Comparison of ENCODE assay signal across 8 cellular contexts in genomic region chr11:58578136-58578634, GRCh38. TPM values are rescaled to one million over a fixed set of nuclear protein-coding genes. Genes with fewer than 3 reads are reported as not detected.
A peak's percentile ranks its signal among the peaks of the same experiment; 100 is the strongest.
DNase-seq lines count a peak whose midpoint lies in the region; ATAC-seq, FAIRE-seq and TF ChIP-seq lines count a peak whose summit lies in the region.

No MANE protein-coding gene starts in this region.

- H4K20me1 ChIP-seq in MM.1S (ENCODE audit: insufficient read depth, low read length): 0 out of 2 replicates have a peak, but pooled peaks cover 9% of the 10 kb centered on the region

- no peaks in the 10 kb centered on the region for H3K9me2 ChIP-seq in MM.1S (replicated peaks; ENCODE audit: insufficient read depth, low read length)

- peak; percentile 94 for DNase-seq in GM12864 (ENCODE audit: low read depth)
- DNase-seq in MM.1S: peak; percentile 94
- peak; percentile 82 for DNase-seq in SHP77 treated with DMSO at 0.1 percent for 48 hours (lab: John Stamatoyannopoulos, UW)
- peak; percentile 87 for DNase-seq in activated gamma-delta T cell treated with anti-CD3 and anti-CD28 coated beads, Interleukin-2, amount 50 U/mL, for 16 hours (ENCODE audit: low read depth)
- DNase-seq in fibroblast of the conjunctiva (ENCODE audit: low read depth): peak; percentile 99
- DNase-seq in natural killer cell treated with Interleukin-12 subunit alpha and Interleukin-12 subunit beta and Interleukin-15 and Interleukin-18, amount 100 ng/mL, for 72 hours (ENCODE audit: low spot score): peak; percentile 92
- DNase-seq in stimulated activated naive CD4-positive, alpha-beta T cell treated with Interleukin-2 at 50 U/mL for 16 hours (lab: John Stamatoyannopoulos, UW): peak; percentile 92
- no peak for DNase-seq in D721Med (ENCODE audit: insufficient read length, low spot score)

- H3K4me3 ChIP-seq in GM12864 (ENCODE audit: low read depth, low read length): peak overlapping the region; percentile 92
- H3K4me3 ChIP-seq in MM.1S (ENCODE audit: low read length): peak overlapping the region; percentile 91

- peak overlapping the region; percentile 97 for H3K4me3 Mint-ChIP-seq in natural killer cell treated with Interleukin-12 subunit alpha and Interleukin-12 subunit beta and Interleukin-15 and Interleukin-18, amount 100 ng/mL, for 72 hours

- H3K9me3 ChIP-seq in MM.1S (replicated peaks; ENCODE audit: insufficient read depth, low read length): no peaks in the 10 kb centered on the region

- H3K4me2 ChIP-seq in MM.1S (ENCODE audit: low read depth, low read length): peak overlapping the region; percentile 86

- peaks cover 24% of the 10 kb centered on the region for H3K4me1 ChIP-seq in MM.1S (ENCODE audit: low read length)

- H3K36me3 ChIP-seq in MM.1S (replicated peaks; ENCODE audit: insufficient read depth, low read length): peaks cover 4% of the 10 kb centered on the region; the same call in 1 of the 2 replicates

- H2AFZ ChIP-seq in MM.1S (ENCODE audit: low read length): peak overlapping the region; percentile 21; the same call in 1 of the 2 replicates

- peak overlapping the region; percentile 97 to 98 for H3K27ac Mint-ChIP-seq in natural killer cell treated with Interleukin-12 subunit alpha and Interleukin-12 subunit beta and Interleukin-15 and Interleukin-18, amount 100 ng/mL, for 72 hours

- peak overlapping the region; percentile 99 for H3K9ac ChIP-seq in MM.1S (ENCODE audit: low read length)

- peaks cover 30% of the 10 kb centered on the region for H3K36me3 Mint-ChIP-seq in natural killer cell treated with Interleukin-12 subunit alpha and Interleukin-12 subunit beta and Interleukin-15 and Interleukin-18, amount 100 ng/mL, for 72 hours

- H3K27ac ChIP-seq in MM.1S (ENCODE audit: low read length): peak overlapping the region; percentile 97

- no peak for TF ChIP-seq CTCF in GM12864 (IDR thresholded peaks at IDR 0.05; ENCODE audit: low read depth, low read length, missing control alignments)
- no peak for TF ChIP-seq CTCF in MM.1S (IDR thresholded peaks at IDR 0.05; ENCODE audit: low read length)
- TF ChIP-seq CTCF in D721Med (IDR thresholded peaks at IDR 0.05; ENCODE audit: insufficient read depth, missing control alignments): no peak

- no peaks in the 10 kb centered on the region for H3K9me3 Mint-ChIP-seq in natural killer cell treated with Interleukin-12 subunit alpha and Interleukin-12 subunit beta and Interleukin-15 and Interleukin-18, amount 100 ng/mL, for 72 hours

- peak; percentile 41 to 64 for ATAC-seq in natural killer cell treated with Interleukin-12 subunit alpha and Interleukin-12 subunit beta and Interleukin-15 and Interleukin-18, amount 100 ng/mL, for 72 hours

- no peaks in the 10 kb centered on the region for H3K27me3 Mint-ChIP-seq in natural killer cell treated with Interleukin-12 subunit alpha and Interleukin-12 subunit beta and Interleukin-15 and Interleukin-18, amount 100 ng/mL, for 72 hours

- H3K79me2 ChIP-seq in MM.1S (ENCODE audit: low read length): peaks cover 77% of the 10 kb centered on the region

- H3K4me1 Mint-ChIP-seq in natural killer cell treated with Interleukin-12 subunit alpha and Interleukin-12 subunit beta and Interleukin-15 and Interleukin-18, amount 100 ng/mL, for 72 hours (ENCODE audit: low read depth in 2 of 2): peaks cover 43 to 73% of the 10 kb centered on the region in 2 donors

- peaks cover 55% of the 10 kb centered on the region for H3F3A ChIP-seq in MM.1S (ENCODE audit: insufficient read depth, low read length)

- no peaks in the 10 kb centered on the region for H3K27me3 ChIP-seq in MM.1S (replicated peaks; ENCODE audit: insufficient read depth, low read length)

- no peak for FAIRE-seq in D721Med (lab: Jason Lieb, UNC)

RNA-seq across cellular contexts. Expression of gene ZFP91, which starts 0.7 kb away (rescaled TPM):
- total RNA-seq in natural killer cell treated with Interleukin-12 subunit alpha and Interleukin-12 subunit beta and Interleukin-15 and Interleukin-18, amount 100 ng/mL, for 72 hours: 10 to 100 TPM; 52.9 to 54.3 TPM

RNA-seq across cellular contexts. Expression of gene LPXN, which starts 2.5 kb away (rescaled TPM):
- 100 to 1,000 TPM; 239 to 243 TPM for total RNA-seq in natural killer cell treated with Interleukin-12 subunit alpha and Interleukin-12 subunit beta and Interleukin-15 and Interleukin-18, amount 100 ng/mL, for 72 hours

RNA-seq across cellular contexts. Expression of gene CNTF, which starts 44.3 kb away (rescaled TPM):
- 1 to 10 TPM; 4.7 to 6.3 TPM for total RNA-seq in natural killer cell treated with Interleukin-12 subunit alpha and Interleukin-12 subunit beta and Interleukin-15 and Interleukin-18, amount 100 ng/mL, for 72 hours
